ENCODE assay signal across 1 cellular context in the genomic region with DNA sequence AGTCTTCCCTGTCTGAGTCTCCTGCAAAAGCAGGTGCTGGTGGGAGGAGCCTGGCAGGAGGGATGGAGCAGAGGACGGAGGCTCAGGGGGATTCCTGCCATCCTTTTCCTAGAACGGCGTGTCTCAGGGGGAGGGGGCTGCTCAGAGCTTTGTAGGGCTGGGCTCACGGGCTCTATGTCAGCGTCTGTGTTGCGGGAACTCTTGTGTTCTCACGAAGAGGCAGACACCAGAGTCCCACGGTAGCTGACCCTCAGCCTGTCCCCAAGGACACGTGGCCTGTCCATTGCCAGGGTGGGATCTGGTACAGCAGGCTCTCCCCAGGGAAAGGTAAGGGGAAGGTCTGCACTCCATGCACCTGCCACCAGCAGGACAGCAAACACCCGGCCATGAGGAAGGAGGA.
TF ChIP-seq lines count a peak whose summit lies in the region.

No MANE protein-coding gene starts in this region.

TF ChIP-seq in H1, 55 proteins besides CTCF, POLR2A, EP300 and RAD21 (continued from another document):
- TF ChIP-seq, protein P1, sequence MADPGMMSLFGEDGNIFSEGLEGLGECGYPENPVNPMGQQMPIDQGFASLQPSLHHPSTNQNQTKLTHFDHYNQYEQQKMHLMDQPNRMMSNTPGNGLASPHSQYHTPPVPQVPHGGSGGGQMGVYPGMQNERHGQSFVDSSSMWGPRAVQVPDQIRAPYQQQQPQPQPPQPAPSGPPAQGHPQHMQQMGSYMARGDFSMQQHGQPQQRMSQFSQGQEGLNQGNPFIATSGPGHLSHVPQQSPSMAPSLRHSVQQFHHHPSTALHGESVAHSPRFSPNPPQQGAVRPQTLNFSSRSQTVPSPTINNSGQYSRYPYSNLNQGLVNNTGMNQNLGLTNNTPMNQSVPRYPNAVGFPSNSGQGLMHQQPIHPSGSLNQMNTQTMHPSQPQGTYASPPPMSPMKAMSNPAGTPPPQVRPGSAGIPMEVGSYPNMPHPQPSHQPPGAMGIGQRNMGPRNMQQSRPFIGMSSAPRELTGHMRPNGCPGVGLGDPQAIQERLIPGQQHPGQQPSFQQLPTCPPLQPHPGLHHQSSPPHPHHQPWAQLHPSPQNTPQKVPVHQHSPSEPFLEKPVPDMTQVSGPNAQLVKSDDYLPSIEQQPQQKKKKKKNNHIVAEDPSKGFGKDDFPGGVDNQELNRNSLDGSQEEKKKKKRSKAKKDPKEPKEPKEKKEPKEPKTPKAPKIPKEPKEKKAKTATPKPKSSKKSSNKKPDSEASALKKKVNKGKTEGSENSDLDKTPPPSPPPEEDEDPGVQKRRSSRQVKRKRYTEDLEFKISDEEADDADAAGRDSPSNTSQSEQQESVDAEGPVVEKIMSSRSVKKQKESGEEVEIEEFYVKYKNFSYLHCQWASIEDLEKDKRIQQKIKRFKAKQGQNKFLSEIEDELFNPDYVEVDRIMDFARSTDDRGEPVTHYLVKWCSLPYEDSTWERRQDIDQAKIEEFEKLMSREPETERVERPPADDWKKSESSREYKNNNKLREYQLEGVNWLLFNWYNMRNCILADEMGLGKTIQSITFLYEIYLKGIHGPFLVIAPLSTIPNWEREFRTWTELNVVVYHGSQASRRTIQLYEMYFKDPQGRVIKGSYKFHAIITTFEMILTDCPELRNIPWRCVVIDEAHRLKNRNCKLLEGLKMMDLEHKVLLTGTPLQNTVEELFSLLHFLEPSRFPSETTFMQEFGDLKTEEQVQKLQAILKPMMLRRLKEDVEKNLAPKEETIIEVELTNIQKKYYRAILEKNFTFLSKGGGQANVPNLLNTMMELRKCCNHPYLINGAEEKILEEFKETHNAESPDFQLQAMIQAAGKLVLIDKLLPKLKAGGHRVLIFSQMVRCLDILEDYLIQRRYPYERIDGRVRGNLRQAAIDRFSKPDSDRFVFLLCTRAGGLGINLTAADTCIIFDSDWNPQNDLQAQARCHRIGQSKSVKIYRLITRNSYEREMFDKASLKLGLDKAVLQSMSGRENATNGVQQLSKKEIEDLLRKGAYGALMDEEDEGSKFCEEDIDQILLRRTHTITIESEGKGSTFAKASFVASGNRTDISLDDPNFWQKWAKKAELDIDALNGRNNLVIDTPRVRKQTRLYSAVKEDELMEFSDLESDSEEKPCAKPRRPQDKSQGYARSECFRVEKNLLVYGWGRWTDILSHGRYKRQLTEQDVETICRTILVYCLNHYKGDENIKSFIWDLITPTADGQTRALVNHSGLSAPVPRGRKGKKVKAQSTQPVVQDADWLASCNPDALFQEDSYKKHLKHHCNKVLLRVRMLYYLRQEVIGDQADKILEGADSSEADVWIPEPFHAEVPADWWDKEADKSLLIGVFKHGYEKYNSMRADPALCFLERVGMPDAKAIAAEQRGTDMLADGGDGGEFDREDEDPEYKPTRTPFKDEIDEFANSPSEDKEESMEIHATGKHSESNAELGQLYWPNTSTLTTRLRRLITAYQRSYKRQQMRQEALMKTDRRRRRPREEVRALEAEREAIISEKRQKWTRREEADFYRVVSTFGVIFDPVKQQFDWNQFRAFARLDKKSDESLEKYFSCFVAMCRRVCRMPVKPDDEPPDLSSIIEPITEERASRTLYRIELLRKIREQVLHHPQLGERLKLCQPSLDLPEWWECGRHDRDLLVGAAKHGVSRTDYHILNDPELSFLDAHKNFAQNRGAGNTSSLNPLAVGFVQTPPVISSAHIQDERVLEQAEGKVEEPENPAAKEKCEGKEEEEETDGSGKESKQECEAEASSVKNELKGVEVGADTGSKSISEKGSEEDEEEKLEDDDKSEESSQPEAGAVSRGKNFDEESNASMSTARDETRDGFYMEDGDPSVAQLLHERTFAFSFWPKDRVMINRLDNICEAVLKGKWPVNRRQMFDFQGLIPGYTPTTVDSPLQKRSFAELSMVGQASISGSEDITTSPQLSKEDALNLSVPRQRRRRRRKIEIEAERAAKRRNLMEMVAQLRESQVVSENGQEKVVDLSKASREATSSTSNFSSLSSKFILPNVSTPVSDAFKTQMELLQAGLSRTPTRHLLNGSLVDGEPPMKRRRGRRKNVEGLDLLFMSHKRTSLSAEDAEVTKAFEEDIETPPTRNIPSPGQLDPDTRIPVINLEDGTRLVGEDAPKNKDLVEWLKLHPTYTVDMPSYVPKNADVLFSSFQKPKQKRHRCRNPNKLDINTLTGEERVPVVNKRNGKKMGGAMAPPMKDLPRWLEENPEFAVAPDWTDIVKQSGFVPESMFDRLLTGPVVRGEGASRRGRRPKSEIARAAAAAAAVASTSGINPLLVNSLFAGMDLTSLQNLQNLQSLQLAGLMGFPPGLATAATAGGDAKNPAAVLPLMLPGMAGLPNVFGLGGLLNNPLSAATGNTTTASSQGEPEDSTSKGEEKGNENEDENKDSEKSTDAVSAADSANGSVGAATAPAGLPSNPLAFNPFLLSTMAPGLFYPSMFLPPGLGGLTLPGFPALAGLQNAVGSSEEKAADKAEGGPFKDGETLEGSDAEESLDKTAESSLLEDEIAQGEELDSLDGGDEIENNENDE (IDR thresholded peaks at IDR 0.05; ENCODE audit: insufficient replicate concordance, low read length) = no peak
- no peak for TF ChIP-seq SUZ12 (IDR thresholded peaks at IDR 0.05; ENCODE audit: low read length)
- no peak for TF ChIP-seq SIX5 (IDR thresholded peaks at IDR 0.05; ENCODE audit: low read depth, low read length)
